In the genomic region with DNA sequence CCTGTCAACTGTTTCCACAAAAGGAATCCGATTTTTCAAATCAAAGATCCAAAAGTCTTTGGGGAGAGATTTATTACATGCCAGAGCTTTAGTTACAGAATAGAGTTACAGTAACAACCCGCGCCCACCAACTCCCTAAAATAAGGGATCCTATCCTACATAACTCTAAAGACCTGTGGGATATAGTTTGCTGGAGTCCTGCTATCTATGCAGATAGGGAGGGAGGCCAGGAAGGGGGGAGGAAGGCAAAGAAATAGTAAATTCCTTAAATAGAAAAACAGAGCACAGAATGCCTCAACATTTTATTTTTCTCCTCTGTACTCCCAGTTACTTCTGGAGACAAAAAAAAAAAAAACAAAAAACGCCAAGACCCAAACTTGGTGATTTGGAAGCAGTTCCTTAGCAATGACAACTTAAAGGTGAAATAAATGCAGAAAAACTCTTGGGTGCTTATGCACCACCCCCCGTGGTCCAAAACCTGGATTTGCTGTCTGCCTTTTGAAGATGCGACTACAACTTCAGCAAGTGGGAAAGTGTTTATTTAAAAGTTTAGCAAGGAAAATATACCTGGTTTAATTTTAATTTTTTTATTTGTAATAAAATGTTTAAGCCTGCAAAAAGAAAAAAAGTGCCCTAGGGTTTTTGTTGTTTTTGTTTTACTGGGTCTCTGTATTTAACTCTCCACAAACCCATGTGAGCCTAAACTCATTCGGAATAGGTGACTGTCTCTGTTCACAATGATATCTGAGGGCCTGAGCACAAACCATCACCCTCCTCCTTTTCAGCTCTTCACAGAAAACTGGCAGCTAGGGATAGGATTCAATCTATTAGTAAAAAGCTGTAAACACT, we compare ENCODE assay signal across 10 cellular contexts. TPM values are rescaled to one million over a fixed set of nuclear protein-coding genes. Genes with fewer than 3 reads are reported as not detected.
A peak's percentile ranks its signal among the peaks of the same experiment; 100 is the strongest.
DNase-seq lines count a peak whose midpoint lies in the region; ATAC-seq and TF ChIP-seq lines count a peak whose summit lies in the region.
"Had no signal": no experiment of that assay in that cellular context is flagged by ENCODE, and none has a peak within 500 bp of the region (broad histone marks: within the 10 kb centered on the region; RNA-seq: fewer than 3 reads in every experiment).

No MANE protein-coding gene starts in this region.

- no peak overlapping the region for H3K27ac ChIP-seq in ACC112 (ENCODE audit: low read depth, low read length)
- H3K27ac ChIP-seq in HEK293 (ENCODE audit: extremely low read depth, low read depth, low read length), result peak overlapping the region; percentile 99
- H3K27ac ChIP-seq in ascending aorta, result peak overlapping the region; percentile 86
- no peak overlapping the region for H3K27ac ChIP-seq in heart left ventricle
- H3K27ac ChIP-seq: BLaER1 treated with 17β-estradiol and CSF1 and Interleukin-3, amounts not matched to agents 10 nM and 100 nM had no signal

- peak overlapping the region; percentile 80 for H2AFZ ChIP-seq in ACC112 (ENCODE audit: low read length, unreplicated experiment)

- peaks cover 39% of the 10 kb centered on the region for H3K4me1 ChIP-seq in ACC112 (ENCODE audit: control insufficient read depth, insufficient read depth, low read length, unreplicated experiment)
- H3K4me1 ChIP-seq in HEK293 (ENCODE audit: control insufficient read depth, insufficient read depth, low read length), result peaks cover 47% of the 10 kb centered on the region
- H3K4me1 ChIP-seq in ascending aorta, result peaks cover 4 to 17% of the 10 kb centered on the region in 2 donors
- peaks cover 6 to 22% (median 12%) of the 10 kb centered on the region in 12 donors for H3K4me1 ChIP-seq in heart left ventricle

- intact Hi-C loops in ascending aorta (cut with DNase I), result loop anchor here (5.0 kb wide), 1 partner anchor 126 kb away; no protein-coding TSS in a partner anchor
- intact Hi-C loops in left ventricle myocardium superior (cut with micrococcal nuclease), result no loop called here
- intact Hi-C loops in posterior cingulate gyrus (cut with DNase I), result no loop called here
- intact Hi-C loops in heart left ventricle (cut with DNase I), result no loop called here

- POLR2A ChIA-PET in HEK293 (lab: Yijun Ruan, JAX), result interaction anchor here (1.3 to 1.5 kb wide), 2 partner anchors 10 to 11 kb away, joined by 7 to 25 read pairs; a partner anchor contains a TSS

- 7 to 15% (median 12%) methylated on average over 7 of the region's 7 CpGs for WGBS in heart left ventricle, 4 donors

- DNase-seq in ascending aorta (ENCODE audit: low spot score in 2 of 2) (no peak), kidney epithelial cell (ENCODE audit: low read depth) (no peak), NCI-H1417 treated with DMSO at 0.1 percent for 48 hours (lab: John Stamatoyannopoulos, UW) (no peak), left ventricle myocardium superior (no peak), posterior cingulate gyrus (no peak), heart left ventricle (no peak)
- DNase-seq: NCI-H524 treated with DMSO at 0.1 percent for 48 hours had no signal

- no peak for TF ChIP-seq CTCF in HEK293 (tag by site-specific recombination; IDR thresholded peaks at IDR 0.05)
- no peak for TF ChIP-seq CTCF in ascending aorta (IDR thresholded peaks at IDR 0.05)
- no peak for TF ChIP-seq CTCF in kidney epithelial cell (IDR thresholded peaks at IDR 0.05; ENCODE audit: insufficient read depth, low read length, poor library complexity, severe bottlenecking)
- no peak for TF ChIP-seq CTCF in heart left ventricle (IDR thresholded peaks at IDR 0.05)

- ATAC-seq in left ventricle myocardium superior (no peak), heart left ventricle (no peak)

- H3K9me3 ChIP-seq in HEK293 (ENCODE audit: control insufficient read depth, insufficient read depth, low read depth, low read length) (no peaks in the 10 kb centered on the region), ascending aorta (no peaks in the 10 kb centered on the region), heart left ventricle (no peaks in the 10 kb centered on the region)

- CTCF ChIA-PET in HEK293 (lab: Yijun Ruan, JAX), result interaction anchor here (0.7 to 2.9 kb wide), 6 partner anchors 13 to 483 kb away, joined by 3 to 15 read pairs (median 4); no protein-coding TSS in a partner anchor

- no peaks in the 10 kb centered on the region for H3K79me2 ChIP-seq in ACC112 (ENCODE audit: control insufficient read depth, insufficient read depth, low read length, unreplicated experiment)

- H3K36me3 ChIP-seq in ACC112 (ENCODE audit: insufficient read depth, low read length) (no peaks in the 10 kb centered on the region), HEK293 (ENCODE audit: control insufficient read depth in 2 of 2, insufficient read depth in 1 of 2, low read length in 2 of 2) (no peaks in the 10 kb centered on the region), ascending aorta (no peaks in the 10 kb centered on the region), kidney epithelial cell (ENCODE audit: control insufficient read depth, insufficient read depth, low read length) (no peaks in the 10 kb centered on the region), heart left ventricle (no peaks in the 10 kb centered on the region)
- H3K36me3 ChIP-seq: BLaER1 treated with 17β-estradiol and CSF1 and Interleukin-3, amounts not matched to agents 10 nM and 100 nM had no signal

- TF ChIP-seq POLR2A in heart left ventricle (IDR thresholded peaks at IDR 0.05), result no peak

- H3K4me3 ChIP-seq in ACC112 (ENCODE audit: low read depth, low read length) (peak overlapping the region; percentile 61), HEK293 (ENCODE audit: low read depth, low read length) (peak overlapping the region; percentile 44), ascending aorta (peak overlapping the region; percentile 44 to 61), kidney epithelial cell (ENCODE audit: low read depth, low read length) (peak overlapping the region; percentile 9), heart left ventricle (peak overlapping the region in 1 of 12 donors; percentile 7)
- H3K4me3 ChIP-seq: BLaER1 treated with 17β-estradiol and CSF1 and Interleukin-3, amounts not matched to agents 10 nM and 100 nM had no signal

- H3K27me3 ChIP-seq in ACC112 (ENCODE audit: insufficient read depth, low read length) (peaks cover 5% of the 10 kb centered on the region; the same call in 1 of the 2 replicates), ascending aorta (no peaks in the 10 kb centered on the region), kidney epithelial cell (ENCODE audit: control insufficient read depth, insufficient read depth, low read length) (no peaks in the 10 kb centered on the region), heart left ventricle (peaks cover 77 to 100% (median 97%) of the 10 kb centered on the region in 9 donors)

TF ChIP-seq in HEK293, 187 proteins besides CTCF, POLR2A, EP300 and RAD21 (continues in another document):
- peak; percentile 21; the same call in 1 of the 2 replicates for TF ChIP-seq GLIS1 (tag by site-specific recombination; IDR thresholded peaks at IDR 0.05)
- peak; percentile 75; the same call in 1 of the 2 replicates for TF ChIP-seq MZF1 (tag by site-specific recombination; IDR thresholded peaks at IDR 0.05; ENCODE audit: borderline replicate concordance)
- TF ChIP-seq ZFP41 (tag by site-specific recombination; IDR thresholded peaks at IDR 0.05; ENCODE audit: borderline replicate concordance), result no peak
- TF ChIP-seq, protein P1, sequence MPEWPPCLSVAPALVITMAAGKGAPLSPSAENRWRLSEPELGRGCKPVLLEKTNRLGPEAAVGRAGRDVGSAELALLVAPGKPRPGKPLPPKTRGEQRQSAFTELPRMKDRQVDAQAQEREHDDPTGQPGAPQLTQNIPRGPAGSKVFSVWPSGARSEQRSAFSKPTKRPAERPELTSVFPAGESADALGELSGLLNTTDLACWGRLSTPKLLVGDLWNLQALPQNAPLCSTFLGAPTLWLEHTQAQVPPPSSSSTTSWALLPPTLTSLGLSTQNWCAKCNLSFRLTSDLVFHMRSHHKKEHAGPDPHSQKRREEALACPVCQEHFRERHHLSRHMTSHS (tag by site-specific recombination; IDR thresholded peaks at IDR 0.05), result no peak
- TF ChIP-seq, protein P2, sequence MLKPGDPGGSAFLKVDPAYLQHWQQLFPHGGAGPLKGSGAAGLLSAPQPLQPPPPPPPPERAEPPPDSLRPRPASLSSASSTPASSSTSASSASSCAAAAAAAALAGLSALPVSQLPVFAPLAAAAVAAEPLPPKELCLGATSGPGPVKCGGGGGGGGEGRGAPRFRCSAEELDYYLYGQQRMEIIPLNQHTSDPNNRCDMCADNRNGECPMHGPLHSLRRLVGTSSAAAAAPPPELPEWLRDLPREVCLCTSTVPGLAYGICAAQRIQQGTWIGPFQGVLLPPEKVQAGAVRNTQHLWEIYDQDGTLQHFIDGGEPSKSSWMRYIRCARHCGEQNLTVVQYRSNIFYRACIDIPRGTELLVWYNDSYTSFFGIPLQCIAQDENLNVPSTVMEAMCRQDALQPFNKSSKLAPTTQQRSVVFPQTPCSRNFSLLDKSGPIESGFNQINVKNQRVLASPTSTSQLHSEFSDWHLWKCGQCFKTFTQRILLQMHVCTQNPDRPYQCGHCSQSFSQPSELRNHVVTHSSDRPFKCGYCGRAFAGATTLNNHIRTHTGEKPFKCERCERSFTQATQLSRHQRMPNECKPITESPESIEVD (tag by site-specific recombination; IDR thresholded peaks at IDR 0.05), result peak; percentile 32
- no peak for TF ChIP-seq ZNF560 (tag by site-specific recombination; IDR thresholded peaks at IDR 0.05; ENCODE audit: borderline replicate concordance)
- TF ChIP-seq WT1 (tag by site-specific recombination; IDR thresholded peaks at IDR 0.05), result peak; percentile 80

RNA-seq across cellular contexts. Expression of a gene that starts 10.3 kb away (rescaled TPM):
- total RNA-seq in ascending aorta (7.1 TPM), kidney epithelial cell (14.7 and 22.0 TPM in 2 replicates), left ventricle myocardium superior (not detected), heart left ventricle (under 1 TPM in 1 of 9 donors, not detected in 8; 0.18 TPM)
- under 1 TPM in 1 of 2 donors, not detected in 1; 0.06 TPM for polyA plus RNA-seq in heart left ventricle

RNA-seq across cellular contexts. Expression of a gene that starts 60.0 kb away (rescaled TPM):
- total RNA-seq in ascending aorta, result 235 TPM
- 668 and 708 TPM in 2 replicates for total RNA-seq in kidney epithelial cell
- total RNA-seq in left ventricle myocardium superior, result 386 TPM
- 100 to 1,000 TPM; 336 to 441 (median 407) TPM for total RNA-seq in heart left ventricle
- 100 to 1,000 TPM; 375 to 824 TPM for polyA plus RNA-seq in heart left ventricle

Comparison
In these comparisons a context has a peak if more than half of its experiments do, and no peak if none do; other contexts are left out.
1. H3K27ac ChIP-seq: peak in HEK293 (single experiment) and ascending aorta (2 of 2); none in ACC112 (single experiment) and heart left ventricle (0 of 12).